Comparison of ENCODE assay signal across 1 cellular context in the genomic region with DNA sequence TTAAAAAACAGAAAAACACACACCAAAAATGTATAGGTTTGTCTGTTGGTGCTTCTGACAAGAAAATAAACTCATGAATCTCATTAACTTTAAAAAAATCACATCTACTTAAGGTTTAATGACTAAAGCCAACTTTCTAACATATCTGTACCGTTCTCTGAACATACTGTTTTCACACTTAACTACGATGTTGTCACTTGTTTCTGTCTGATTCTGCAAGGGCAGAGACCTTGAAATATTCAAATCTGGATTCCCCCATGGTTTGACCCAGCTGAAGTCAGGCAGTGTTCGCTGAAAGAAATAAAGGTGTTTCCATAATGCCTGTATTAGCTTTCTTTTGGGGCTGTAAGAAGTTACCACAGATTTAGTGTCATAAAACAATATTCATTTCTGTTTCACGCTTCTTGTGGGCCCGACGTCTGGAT.
TF ChIP-seq lines count a peak whose summit lies in the region.

No MANE protein-coding gene starts in this region.

TF ChIP-seq in GM12878, 131 proteins besides CTCF, POLR2A, EP300 and RAD21 (continued from another document):
- TF ChIP-seq, protein P1, sequence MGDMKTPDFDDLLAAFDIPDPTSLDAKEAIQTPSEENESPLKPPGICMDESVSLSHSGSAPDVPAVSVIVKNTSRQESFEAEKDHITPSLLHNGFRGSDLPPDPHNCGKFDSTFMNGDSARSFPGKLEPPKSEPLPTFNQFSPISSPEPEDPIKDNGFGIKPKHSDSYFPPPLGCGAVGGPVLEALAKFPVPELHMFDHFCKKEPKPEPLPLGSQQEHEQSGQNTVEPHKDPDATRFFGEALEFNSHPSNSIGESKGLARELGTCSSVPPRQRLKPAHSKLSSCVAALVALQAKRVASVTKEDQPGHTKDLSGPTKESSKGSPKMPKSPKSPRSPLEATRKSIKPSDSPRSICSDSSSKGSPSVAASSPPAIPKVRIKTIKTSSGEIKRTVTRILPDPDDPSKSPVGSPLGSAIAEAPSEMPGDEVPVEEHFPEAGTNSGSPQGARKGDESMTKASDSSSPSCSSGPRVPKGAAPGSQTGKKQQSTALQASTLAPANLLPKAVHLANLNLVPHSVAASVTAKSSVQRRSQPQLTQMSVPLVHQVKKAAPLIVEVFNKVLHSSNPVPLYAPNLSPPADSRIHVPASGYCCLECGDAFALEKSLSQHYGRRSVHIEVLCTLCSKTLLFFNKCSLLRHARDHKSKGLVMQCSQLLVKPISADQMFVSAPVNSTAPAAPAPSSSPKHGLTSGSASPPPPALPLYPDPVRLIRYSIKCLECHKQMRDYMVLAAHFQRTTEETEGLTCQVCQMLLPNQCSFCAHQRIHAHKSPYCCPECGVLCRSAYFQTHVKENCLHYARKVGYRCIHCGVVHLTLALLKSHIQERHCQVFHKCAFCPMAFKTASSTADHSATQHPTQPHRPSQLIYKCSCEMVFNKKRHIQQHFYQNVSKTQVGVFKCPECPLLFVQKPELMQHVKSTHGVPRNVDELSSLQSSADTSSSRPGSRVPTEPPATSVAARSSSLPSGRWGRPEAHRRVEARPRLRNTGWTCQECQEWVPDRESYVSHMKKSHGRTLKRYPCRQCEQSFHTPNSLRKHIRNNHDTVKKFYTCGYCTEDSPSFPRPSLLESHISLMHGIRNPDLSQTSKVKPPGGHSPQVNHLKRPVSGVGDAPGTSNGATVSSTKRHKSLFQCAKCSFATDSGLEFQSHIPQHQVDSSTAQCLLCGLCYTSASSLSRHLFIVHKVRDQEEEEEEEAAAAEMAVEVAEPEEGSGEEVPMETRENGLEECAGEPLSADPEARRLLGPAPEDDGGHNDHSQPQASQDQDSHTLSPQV (IDR thresholded peaks at IDR 0.05), result no peak
- TF ChIP-seq MTA2 (IDR thresholded peaks at IDR 0.05; ENCODE audit: low read depth), result 0 out of 2 replicates have a peak, but pooled peaks have one; percentile 36
- TF ChIP-seq, protein P2, sequence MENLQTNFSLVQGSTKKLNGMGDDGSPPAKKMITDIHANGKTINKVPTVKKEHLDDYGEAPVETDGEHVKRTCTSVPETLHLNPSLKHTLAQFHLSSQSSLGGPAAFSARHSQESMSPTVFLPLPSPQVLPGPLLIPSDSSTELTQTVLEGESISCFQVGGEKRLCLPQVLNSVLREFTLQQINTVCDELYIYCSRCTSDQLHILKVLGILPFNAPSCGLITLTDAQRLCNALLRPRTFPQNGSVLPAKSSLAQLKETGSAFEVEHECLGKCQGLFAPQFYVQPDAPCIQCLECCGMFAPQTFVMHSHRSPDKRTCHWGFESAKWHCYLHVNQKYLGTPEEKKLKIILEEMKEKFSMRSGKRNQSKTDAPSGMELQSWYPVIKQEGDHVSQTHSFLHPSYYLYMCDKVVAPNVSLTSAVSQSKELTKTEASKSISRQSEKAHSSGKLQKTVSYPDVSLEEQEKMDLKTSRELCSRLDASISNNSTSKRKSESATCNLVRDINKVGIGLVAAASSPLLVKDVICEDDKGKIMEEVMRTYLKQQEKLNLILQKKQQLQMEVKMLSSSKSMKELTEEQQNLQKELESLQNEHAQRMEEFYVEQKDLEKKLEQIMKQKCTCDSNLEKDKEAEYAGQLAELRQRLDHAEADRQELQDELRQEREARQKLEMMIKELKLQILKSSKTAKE (IDR thresholded peaks at IDR 0.05; ENCODE audit: low read depth, poor library complexity, severe bottlenecking), result peak; percentile 26
- TF ChIP-seq, protein P3, sequence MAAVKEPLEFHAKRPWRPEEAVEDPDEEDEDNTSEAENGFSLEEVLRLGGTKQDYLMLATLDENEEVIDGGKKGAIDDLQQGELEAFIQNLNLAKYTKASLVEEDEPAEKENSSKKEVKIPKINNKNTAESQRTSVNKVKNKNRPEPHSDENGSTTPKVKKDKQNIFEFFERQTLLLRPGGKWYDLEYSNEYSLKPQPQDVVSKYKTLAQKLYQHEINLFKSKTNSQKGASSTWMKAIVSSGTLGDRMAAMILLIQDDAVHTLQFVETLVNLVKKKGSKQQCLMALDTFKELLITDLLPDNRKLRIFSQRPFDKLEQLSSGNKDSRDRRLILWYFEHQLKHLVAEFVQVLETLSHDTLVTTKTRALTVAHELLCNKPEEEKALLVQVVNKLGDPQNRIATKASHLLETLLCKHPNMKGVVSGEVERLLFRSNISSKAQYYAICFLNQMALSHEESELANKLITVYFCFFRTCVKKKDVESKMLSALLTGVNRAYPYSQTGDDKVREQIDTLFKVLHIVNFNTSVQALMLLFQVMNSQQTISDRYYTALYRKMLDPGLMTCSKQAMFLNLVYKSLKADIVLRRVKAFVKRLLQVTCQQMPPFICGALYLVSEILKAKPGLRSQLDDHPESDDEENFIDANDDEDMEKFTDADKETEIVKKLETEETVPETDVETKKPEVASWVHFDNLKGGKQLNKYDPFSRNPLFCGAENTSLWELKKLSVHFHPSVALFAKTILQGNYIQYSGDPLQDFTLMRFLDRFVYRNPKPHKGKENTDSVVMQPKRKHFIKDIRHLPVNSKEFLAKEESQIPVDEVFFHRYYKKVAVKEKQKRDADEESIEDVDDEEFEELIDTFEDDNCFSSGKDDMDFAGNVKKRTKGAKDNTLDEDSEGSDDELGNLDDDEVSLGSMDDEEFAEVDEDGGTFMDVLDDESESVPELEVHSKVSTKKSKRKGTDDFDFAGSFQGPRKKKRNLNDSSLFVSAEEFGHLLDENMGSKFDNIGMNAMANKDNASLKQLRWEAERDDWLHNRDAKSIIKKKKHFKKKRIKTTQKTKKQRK (IDR thresholded peaks at IDR 0.05; ENCODE audit: low read depth, low read length), result no peak
- TF ChIP-seq BCL11A (IDR thresholded peaks at IDR 0.05; ENCODE audit: low read depth, low read length), result 0 out of 2 replicates have a peak, but pooled peaks have one; percentile 40
- TF ChIP-seq, protein P4, sequence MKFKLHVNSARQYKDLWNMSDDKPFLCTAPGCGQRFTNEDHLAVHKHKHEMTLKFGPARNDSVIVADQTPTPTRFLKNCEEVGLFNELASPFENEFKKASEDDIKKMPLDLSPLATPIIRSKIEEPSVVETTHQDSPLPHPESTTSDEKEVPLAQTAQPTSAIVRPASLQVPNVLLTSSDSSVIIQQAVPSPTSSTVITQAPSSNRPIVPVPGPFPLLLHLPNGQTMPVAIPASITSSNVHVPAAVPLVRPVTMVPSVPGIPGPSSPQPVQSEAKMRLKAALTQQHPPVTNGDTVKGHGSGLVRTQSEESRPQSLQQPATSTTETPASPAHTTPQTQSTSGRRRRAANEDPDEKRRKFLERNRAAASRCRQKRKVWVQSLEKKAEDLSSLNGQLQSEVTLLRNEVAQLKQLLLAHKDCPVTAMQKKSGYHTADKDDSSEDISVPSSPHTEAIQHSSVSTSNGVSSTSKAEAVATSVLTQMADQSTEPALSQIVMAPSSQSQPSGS (IDR thresholded peaks at IDR 0.05; ENCODE audit: low read length), result peak; percentile 58; the same call in 1 of the 2 replicates
- no peak for TF ChIP-seq RAD51 (IDR thresholded peaks at IDR 0.05)
- no peak for TF ChIP-seq NR2C2 (IDR thresholded peaks at IDR 0.05; ENCODE audit: borderline replicate concordance, control insufficient read depth, insufficient read length, low read depth)
- 0 out of 2 replicates have a peak, but pooled peaks have one; percentile 63 for TF ChIP-seq ASH2L (IDR thresholded peaks at IDR 0.05; ENCODE audit: borderline replicate concordance, low read depth)
- peak; percentile 39; the same call in 1 of the 2 replicates for TF ChIP-seq TBL1XR1 (IDR thresholded peaks at IDR 0.05; ENCODE audit: low read depth, low read length)
- TF ChIP-seq NFIC (IDR thresholded peaks at IDR 0.05; ENCODE audit: low read depth, low read length), result peak; percentile 86
- no peak for TF ChIP-seq TCF3 (IDR thresholded peaks at IDR 0.05; ENCODE audit: borderline replicate concordance, insufficient read depth, low read depth, low read length)
- TF ChIP-seq YBX1 (IDR thresholded peaks at IDR 0.05), result no peak
- TF ChIP-seq, protein P5, sequence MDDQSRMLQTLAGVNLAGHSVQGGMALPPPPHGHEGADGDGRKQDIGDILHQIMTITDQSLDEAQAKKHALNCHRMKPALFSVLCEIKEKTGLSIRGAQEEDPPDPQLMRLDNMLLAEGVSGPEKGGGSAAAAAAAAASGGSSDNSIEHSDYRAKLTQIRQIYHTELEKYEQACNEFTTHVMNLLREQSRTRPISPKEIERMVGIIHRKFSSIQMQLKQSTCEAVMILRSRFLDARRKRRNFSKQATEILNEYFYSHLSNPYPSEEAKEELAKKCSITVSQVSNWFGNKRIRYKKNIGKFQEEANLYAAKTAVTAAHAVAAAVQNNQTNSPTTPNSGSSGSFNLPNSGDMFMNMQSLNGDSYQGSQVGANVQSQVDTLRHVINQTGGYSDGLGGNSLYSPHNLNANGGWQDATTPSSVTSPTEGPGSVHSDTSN (IDR thresholded peaks at IDR 0.05; ENCODE audit: insufficient replicate concordance, low read depth, low read length), result no peak
- TF ChIP-seq RFX5 (IDR thresholded peaks at IDR 0.05; ENCODE audit: low read depth, low read length), result peak; percentile 86; the same call in 1 of the 2 replicates
- TF ChIP-seq MTA3 (IDR thresholded peaks at IDR 0.05; ENCODE audit: borderline replicate concordance, low read length), result peak; percentile 76
- TF ChIP-seq CREB1 (IDR thresholded peaks at IDR 0.05; ENCODE audit: low read depth), result peak; percentile 32; the same call in 1 of the 2 replicates
- peak; percentile 86; the same call in 2 of the 3 replicates for TF ChIP-seq POU2F2 (IDR thresholded peaks at IDR 0.05; ENCODE audit: borderline replicate concordance, low read depth, low read length)
- TF ChIP-seq SUPT20H (IDR thresholded peaks at IDR 0.05; ENCODE audit: borderline replicate concordance, control insufficient read depth, low read depth, low read length), result no peak
- TF ChIP-seq, protein P6, sequence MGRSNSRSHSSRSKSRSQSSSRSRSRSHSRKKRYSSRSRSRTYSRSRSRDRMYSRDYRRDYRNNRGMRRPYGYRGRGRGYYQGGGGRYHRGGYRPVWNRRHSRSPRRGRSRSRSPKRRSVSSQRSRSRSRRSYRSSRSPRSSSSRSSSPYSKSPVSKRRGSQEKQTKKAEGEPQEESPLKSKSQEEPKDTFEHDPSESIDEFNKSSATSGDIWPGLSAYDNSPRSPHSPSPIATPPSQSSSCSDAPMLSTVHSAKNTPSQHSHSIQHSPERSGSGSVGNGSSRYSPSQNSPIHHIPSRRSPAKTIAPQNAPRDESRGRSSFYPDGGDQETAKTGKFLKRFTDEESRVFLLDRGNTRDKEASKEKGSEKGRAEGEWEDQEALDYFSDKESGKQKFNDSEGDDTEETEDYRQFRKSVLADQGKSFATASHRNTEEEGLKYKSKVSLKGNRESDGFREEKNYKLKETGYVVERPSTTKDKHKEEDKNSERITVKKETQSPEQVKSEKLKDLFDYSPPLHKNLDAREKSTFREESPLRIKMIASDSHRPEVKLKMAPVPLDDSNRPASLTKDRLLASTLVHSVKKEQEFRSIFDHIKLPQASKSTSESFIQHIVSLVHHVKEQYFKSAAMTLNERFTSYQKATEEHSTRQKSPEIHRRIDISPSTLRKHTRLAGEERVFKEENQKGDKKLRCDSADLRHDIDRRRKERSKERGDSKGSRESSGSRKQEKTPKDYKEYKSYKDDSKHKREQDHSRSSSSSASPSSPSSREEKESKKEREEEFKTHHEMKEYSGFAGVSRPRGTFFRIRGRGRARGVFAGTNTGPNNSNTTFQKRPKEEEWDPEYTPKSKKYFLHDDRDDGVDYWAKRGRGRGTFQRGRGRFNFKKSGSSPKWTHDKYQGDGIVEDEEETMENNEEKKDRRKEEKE (IDR thresholded peaks at IDR 0.05), result no peak
- TF ChIP-seq, protein P7, sequence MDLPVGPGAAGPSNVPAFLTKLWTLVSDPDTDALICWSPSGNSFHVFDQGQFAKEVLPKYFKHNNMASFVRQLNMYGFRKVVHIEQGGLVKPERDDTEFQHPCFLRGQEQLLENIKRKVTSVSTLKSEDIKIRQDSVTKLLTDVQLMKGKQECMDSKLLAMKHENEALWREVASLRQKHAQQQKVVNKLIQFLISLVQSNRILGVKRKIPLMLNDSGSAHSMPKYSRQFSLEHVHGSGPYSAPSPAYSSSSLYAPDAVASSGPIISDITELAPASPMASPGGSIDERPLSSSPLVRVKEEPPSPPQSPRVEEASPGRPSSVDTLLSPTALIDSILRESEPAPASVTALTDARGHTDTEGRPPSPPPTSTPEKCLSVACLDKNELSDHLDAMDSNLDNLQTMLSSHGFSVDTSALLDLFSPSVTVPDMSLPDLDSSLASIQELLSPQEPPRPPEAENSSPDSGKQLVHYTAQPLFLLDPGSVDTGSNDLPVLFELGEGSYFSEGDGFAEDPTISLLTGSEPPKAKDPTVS (IDR thresholded peaks at IDR 0.05; ENCODE audit: low read depth, low read length), result no peak
- TF ChIP-seq, protein P8, sequence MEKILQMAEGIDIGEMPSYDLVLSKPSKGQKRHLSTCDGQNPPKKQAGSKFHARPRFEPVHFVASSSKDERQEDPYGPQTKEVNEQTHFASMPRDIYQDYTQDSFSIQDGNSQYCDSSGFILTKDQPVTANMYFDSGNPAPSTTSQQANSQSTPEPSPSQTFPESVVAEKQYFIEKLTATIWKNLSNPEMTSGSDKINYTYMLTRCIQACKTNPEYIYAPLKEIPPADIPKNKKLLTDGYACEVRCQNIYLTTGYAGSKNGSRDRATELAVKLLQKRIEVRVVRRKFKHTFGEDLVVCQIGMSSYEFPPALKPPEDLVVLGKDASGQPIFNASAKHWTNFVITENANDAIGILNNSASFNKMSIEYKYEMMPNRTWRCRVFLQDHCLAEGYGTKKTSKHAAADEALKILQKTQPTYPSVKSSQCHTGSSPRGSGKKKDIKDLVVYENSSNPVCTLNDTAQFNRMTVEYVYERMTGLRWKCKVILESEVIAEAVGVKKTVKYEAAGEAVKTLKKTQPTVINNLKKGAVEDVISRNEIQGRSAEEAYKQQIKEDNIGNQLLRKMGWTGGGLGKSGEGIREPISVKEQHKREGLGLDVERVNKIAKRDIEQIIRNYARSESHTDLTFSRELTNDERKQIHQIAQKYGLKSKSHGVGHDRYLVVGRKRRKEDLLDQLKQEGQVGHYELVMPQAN (conservative IDR thresholded peaks at IDR 0.05), result no peak
- peak; percentile 49; the same call in 1 of the 2 replicates for TF ChIP-seq MXI1 (IDR thresholded peaks at IDR 0.05; ENCODE audit: low read depth, low read length)
- peak; percentile 68 for TF ChIP-seq ATF7 (IDR thresholded peaks at IDR 0.05; ENCODE audit: low read depth)
